19 cellular contexts compared by ENCODE assay signal in the genomic region with DNA sequence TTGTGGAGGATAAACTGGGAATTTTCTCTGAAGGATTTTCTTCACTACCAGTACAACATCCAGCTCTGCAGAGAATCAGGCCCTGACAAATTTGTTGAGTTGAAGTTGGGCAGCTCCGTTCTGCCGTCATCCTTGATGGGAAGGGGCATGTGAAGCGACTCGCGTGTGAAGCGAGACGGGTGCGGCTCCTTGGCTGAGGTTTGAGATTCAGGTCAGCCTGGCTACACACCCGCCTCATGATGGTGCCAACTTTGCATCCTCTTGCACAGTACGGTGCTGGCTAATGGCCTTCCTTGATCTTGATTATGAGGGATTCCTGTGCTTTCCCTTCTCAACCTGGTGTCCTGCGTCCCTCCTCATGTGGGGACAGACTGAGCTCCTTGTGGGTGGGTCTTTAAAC. TPM values are rescaled to one million over a fixed set of nuclear protein-coding genes. Genes with fewer than 3 reads are reported as not detected.
DNase-seq lines count a peak whose midpoint lies in the region; ATAC-seq and TF ChIP-seq lines count a peak whose summit lies in the region.
"Had no signal": no experiment of that assay in that cellular context is flagged by ENCODE, and none has a peak within 500 bp of the region (broad histone marks: within the 10 kb centered on the region; RNA-seq: fewer than 3 reads in every experiment).

No MANE protein-coding gene starts in this region.

- H3K27me3 Mint-ChIP-seq in central memory CD8-positive, alpha-beta T cell = no peaks in the 10 kb centered on the region
- no peaks in the 10 kb centered on the region for H3K27me3 Mint-ChIP-seq in type B pancreatic cell
- H3K27me3 Mint-ChIP-seq: activated naive CD8-positive, alpha-beta T cell treated with anti-CD3 and anti-CD28 coated beads for 36 hours; dendritic cell treated with granulocyte-macrophage colony-stimulating factor and Interleukin-4, amounts not matched to agents 40 ng/mL and 50 ng/mL, for 4 days had no signal

- no peaks in the 10 kb centered on the region for H3K9me3 Mint-ChIP-seq in central memory CD8-positive, alpha-beta T cell
- no peaks in the 10 kb centered on the region for H3K9me3 Mint-ChIP-seq in type B pancreatic cell
- H3K9me3 Mint-ChIP-seq: activated naive CD8-positive, alpha-beta T cell treated with anti-CD3 and anti-CD28 coated beads for 36 hours; activated T-helper 1 cell treated with anti-CD3 and anti-CD28 coated beads, Interleukin-12 subunit alpha, Interleukin-12 subunit beta, Interleukin-2, Interleukin-4 antibody, amounts not matched to agents 30 ng/mL and 10 ng/mL and 1 ng/mL, durations not matched to agents 14 hours and 24 hours and 36 hours; CD8-positive, alpha-beta T cell; dendritic cell treated with granulocyte-macrophage colony-stimulating factor and Interleukin-4, amounts not matched to agents 40 ng/mL and 50 ng/mL, for 4 days; HFFc6 had no signal

- peak overlapping the region; percentile 41 for H3K27ac Mint-ChIP-seq in central memory CD8-positive, alpha-beta T cell (ENCODE audit: low read depth)
- peak overlapping the region; percentile 99 for H3K27ac Mint-ChIP-seq in type B pancreatic cell
- H3K27ac Mint-ChIP-seq: activated naive CD8-positive, alpha-beta T cell treated with anti-CD3 and anti-CD28 coated beads for 36 hours; activated T-helper 1 cell treated with anti-CD3 and anti-CD28 coated beads, Interleukin-12 subunit alpha, Interleukin-12 subunit beta, Interleukin-2, Interleukin-4 antibody, amounts not matched to agents 30 ng/mL and 10 ng/mL and 1 ng/mL, durations not matched to agents 14 hours and 24 hours and 36 hours; CD8-positive, alpha-beta T cell; dendritic cell treated with granulocyte-macrophage colony-stimulating factor and Interleukin-4, amounts not matched to agents 40 ng/mL and 50 ng/mL, for 4 days; HFFc6 had no signal

- in situ Hi-C loops in ACHN (cut with HindIII; ENCODE audit: low pct_ligation_motif_present, low pct_unique_long_range_greater_than_20kb, low sequenced_read_pairs) = no loop called here

- peaks cover 24% of the 10 kb centered on the region for H3K36me3 Mint-ChIP-seq in central memory CD8-positive, alpha-beta T cell (ENCODE audit: insufficient read depth)
- peaks cover 17% of the 10 kb centered on the region for H3K36me3 Mint-ChIP-seq in type B pancreatic cell

- ATAC-seq in central memory CD8-positive, alpha-beta T cell (replicated peaks; ENCODE audit: extremely low read depth, poor library complexity, severe bottlenecking) = no peak
- ATAC-seq in left ventricle myocardium superior (no peak), GM18870 (IDR thresholded peaks at IDR 0.05; ENCODE audit: unreplicated experiment) (no peak), HG02571 (IDR thresholded peaks at IDR 0.05; ENCODE audit: unreplicated experiment) (no peak)
- ATAC-seq: CD8-positive, alpha-beta T cell had no signal

- no peaks in the 10 kb centered on the region for H3K4me1 Mint-ChIP-seq in central memory CD8-positive, alpha-beta T cell
- peaks cover 27% of the 10 kb centered on the region for H3K4me1 Mint-ChIP-seq in type B pancreatic cell (ENCODE audit: unreplicated experiment)
- H3K4me1 Mint-ChIP-seq: activated naive CD8-positive, alpha-beta T cell treated with anti-CD3 and anti-CD28 coated beads for 36 hours had no signal

- DNase-seq in central memory CD8-positive, alpha-beta T cell (ENCODE audit: low spot score in 2 of 2) = no peak
- DNase-seq in left ventricle myocardium superior (peak; percentile 52), posterior vena cava (ENCODE audit: low spot score) (peak; percentile 34), type B pancreatic cell (ENCODE audit: extremely low spot score, unreplicated experiment) (no peak), ACHN (no peak)
- DNase-seq: activated CD4-positive, alpha-beta T cell treated with anti-CD3 and anti-CD28 coated beads for 1 hour; activated naive CD8-positive, alpha-beta T cell treated with anti-CD3 and anti-CD28 coated beads for 36 hours; CD8-positive, alpha-beta T cell; DMS53; HFFc6; midbrain; NCI-H1436; NCI-H526; SW 1271 had no signal

- intact Hi-C loops in left ventricle myocardium superior (cut with micrococcal nuclease) = no loop called here
- intact Hi-C loops in posterior vena cava (cut with DNase I) = no loop called here

- no peak for TF ChIP-seq CTCF in type B pancreatic cell (conservative IDR thresholded peaks at IDR 0.05)

- H3K4me3 Mint-ChIP-seq in central memory CD8-positive, alpha-beta T cell = no peak overlapping the region
- H3K4me3 Mint-ChIP-seq in type B pancreatic cell = no peak overlapping the region
- H3K4me3 Mint-ChIP-seq: activated naive CD8-positive, alpha-beta T cell treated with anti-CD3 and anti-CD28 coated beads for 36 hours; activated T-helper 1 cell treated with anti-CD3 and anti-CD28 coated beads, Interleukin-12 subunit alpha, Interleukin-12 subunit beta, Interleukin-2, Interleukin-4 antibody, amounts not matched to agents 30 ng/mL and 10 ng/mL and 1 ng/mL, durations not matched to agents 14 hours and 24 hours and 36 hours; CD8-positive, alpha-beta T cell; dendritic cell treated with granulocyte-macrophage colony-stimulating factor and Interleukin-4, amounts not matched to agents 40 ng/mL and 50 ng/mL, for 4 days; HFFc6 had no signal

RNA-seq across cellular contexts. Expression of a gene that starts 19.7 kb away (rescaled TPM):
- total RNA-seq in left ventricle myocardium superior (13.0 TPM), posterior vena cava (10 to 100 TPM; 15.7 to 16.2 TPM), type B pancreatic cell (ENCODE audit: low replicate concordance) (9.4 and 12.9 TPM in 2 replicates)

RNA-seq across cellular contexts. Expression of a gene that starts 33.2 kb away (rescaled TPM):
- total RNA-seq in left ventricle myocardium superior (3.5 TPM), posterior vena cava (1 to 10 TPM; 6.0 to 6.1 TPM), type B pancreatic cell (ENCODE audit: low replicate concordance) (18.4 and 32.4 TPM in 2 replicates)

RNA-seq across cellular contexts. Expression of a gene that starts 38.7 kb away (rescaled TPM):
- total RNA-seq in left ventricle myocardium superior (53.9 TPM), posterior vena cava (10 to 100 TPM; 38.2 to 55.6 TPM), type B pancreatic cell (ENCODE audit: low replicate concordance) (64.7 and 85.5 TPM in 2 replicates)

RNA-seq across cellular contexts. Expression of a gene that starts 59.5 kb away (rescaled TPM):
- 0.97 TPM for total RNA-seq in left ventricle myocardium superior
- total RNA-seq in posterior vena cava = not detected
- total RNA-seq in type B pancreatic cell (ENCODE audit: low replicate concordance) = 1.2 and 1.3 TPM in 2 replicates
- total RNA-seq: renal cortical epithelial cell had no signal

Comparison
In these comparisons a context has a peak if more than half of its experiments do, and no peak if none do; other contexts are left out.
1. DNase-seq: peak in left ventricle myocardium superior (single experiment) and posterior vena cava (single experiment); none in central memory CD8-positive, alpha-beta T cell (0 of 2), type B pancreatic cell (single experiment) and ACHN (single experiment).